ENCODE assay signal across 17 cellular contexts in the genomic region with DNA sequence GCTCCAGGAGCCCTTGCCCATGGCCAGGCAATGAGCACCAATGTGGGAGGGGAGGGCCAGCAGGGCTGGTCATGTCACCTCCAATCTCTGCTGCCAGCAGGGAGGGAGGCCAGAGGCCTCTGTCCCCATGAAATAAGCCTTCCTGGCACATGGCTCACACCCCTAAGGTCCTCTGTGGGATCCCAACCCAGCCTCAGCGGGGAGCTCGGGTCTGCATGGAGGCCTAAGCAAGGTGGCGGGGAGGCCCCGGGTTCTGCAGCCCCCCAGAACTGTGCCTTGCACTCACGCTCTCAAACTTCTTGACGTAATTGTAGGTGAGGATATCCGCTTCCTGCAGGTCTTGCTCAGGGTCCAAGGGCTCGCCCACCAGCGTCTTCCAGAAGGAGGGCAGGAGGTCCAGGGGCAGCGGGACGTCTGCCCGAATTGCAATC. TPM values are rescaled to one million over a fixed set of nuclear protein-coding genes. Genes with fewer than 3 reads are reported as not detected.
DNase-seq lines count a peak whose midpoint lies in the region; ATAC-seq and TF ChIP-seq lines count a peak whose summit lies in the region.
"Had no signal": no experiment of that assay in that cellular context is flagged by ENCODE, and none has a peak within 500 bp of the region (broad histone marks: within the 10 kb centered on the region; RNA-seq: fewer than 3 reads in every experiment).

No MANE protein-coding gene starts in this region.

- peak overlapping the region; percentile 24 for H3K27ac Mint-ChIP-seq in activated naive CD4-positive, alpha-beta T cell treated with anti-CD3 and anti-CD28 coated beads, Interleukin-2, amount 10 ng/mL, durations not matched to agents 7 days and 5 days
- H3K27ac Mint-ChIP-seq in chondrocyte (ENCODE audit: unreplicated experiment) = no peak overlapping the region
- H3K27ac Mint-ChIP-seq: B cell, GM23338 had no signal

- no peaks in the 10 kb centered on the region for H3K9me3 Mint-ChIP-seq in activated naive CD4-positive, alpha-beta T cell treated with anti-CD3 and anti-CD28 coated beads, Interleukin-2, amount 10 ng/mL, durations not matched to agents 7 days and 5 days
- H3K9me3 Mint-ChIP-seq in chondrocyte (ENCODE audit: low read depth) = no peaks in the 10 kb centered on the region
- H3K9me3 Mint-ChIP-seq: GM23338 had no signal

- CTCF ChIA-PET in activated naive CD4-positive, alpha-beta T cell treated with anti-CD3 and anti-CD28 coated beads, Interleukin-2, amount 10 ng/mL, durations not matched to agents 7 days and 5 days (lab: Charles Lee) = no interaction called here

- H3K4me3 Mint-ChIP-seq in activated naive CD4-positive, alpha-beta T cell treated with anti-CD3 and anti-CD28 coated beads, Interleukin-2, amount 10 ng/mL, durations not matched to agents 7 days and 5 days = no peak overlapping the region
- no peak overlapping the region for H3K4me3 Mint-ChIP-seq in chondrocyte (ENCODE audit: unreplicated experiment)
- H3K4me3 Mint-ChIP-seq: B cell, GM23338 had no signal

- no peak overlapping the region for H3K4me3 ChIP-seq in foreskin fibroblast (ENCODE audit: low read depth in 1 of 2, low read length in 2 of 2)
- H3K4me3 ChIP-seq: GM23338, SJSA1 had no signal

- no peak for DNase-seq in activated naive CD4-positive, alpha-beta T cell treated with anti-CD3 and anti-CD28 coated beads, Interleukin-2, amount 10 ng/mL, durations not matched to agents 7 days and 5 days
- no peak for DNase-seq in activated naive CD4-positive, alpha-beta T cell treated with Interleukin-2 at 50 U/mL for 16 hours
- DNase-seq in chondrocyte (ENCODE audit: low spot score) (peak; percentile 90), posterior vena cava (ENCODE audit: low spot score) (peak; percentile 60), hepatic stellate cell (ENCODE audit: low spot score) (no peak), foreskin fibroblast (no peak)
- DNase-seq: DMS153, GDM1, KBM-7, NCI-H1105, NCI-H2171 treated with DMSO at 0.1 percent for 48 hours, NCI-H446 treated with DMSO at 0.1 percent for 48 hours had no signal

- no peaks in the 10 kb centered on the region for H3K27me3 Mint-ChIP-seq in activated naive CD4-positive, alpha-beta T cell treated with anti-CD3 and anti-CD28 coated beads, Interleukin-2, amount 10 ng/mL, durations not matched to agents 7 days and 5 days
- no peaks in the 10 kb centered on the region for H3K27me3 Mint-ChIP-seq in chondrocyte (ENCODE audit: low read depth)
- H3K27me3 Mint-ChIP-seq: B cell had no signal

- ATAC-seq in HG03159 (IDR thresholded peaks at IDR 0.05; ENCODE audit: unreplicated experiment) = no peak
- ATAC-seq: GM23338, Panc1 had no signal

- TF ChIP-seq CTCF in chondrocyte (IDR thresholded peaks at IDR 0.05) = no peak
- no peak for TF ChIP-seq CTCF in foreskin fibroblast (IDR thresholded peaks at IDR 0.05; ENCODE audit: low read depth, low read length)

- peaks cover 24% of the 10 kb centered on the region for H3K36me3 Mint-ChIP-seq in activated naive CD4-positive, alpha-beta T cell treated with anti-CD3 and anti-CD28 coated beads, Interleukin-2, amount 10 ng/mL, durations not matched to agents 7 days and 5 days
- H3K36me3 Mint-ChIP-seq in chondrocyte (ENCODE audit: low read depth) = peaks cover 8% of the 10 kb centered on the region

- intact Hi-C loops in posterior vena cava (cut with DNase I) = no loop called here

- H3K4me1 Mint-ChIP-seq in activated naive CD4-positive, alpha-beta T cell treated with anti-CD3 and anti-CD28 coated beads, Interleukin-2, amount 10 ng/mL, durations not matched to agents 7 days and 5 days = peaks cover 6% of the 10 kb centered on the region
- peaks cover 5% of the 10 kb centered on the region for H3K4me1 Mint-ChIP-seq in chondrocyte (ENCODE audit: low read depth)

RNA-seq across cellular contexts. Expression of a gene that starts 41.7 kb away (rescaled TPM):
- total RNA-seq in chondrocyte (27.5 to 34.0 TPM (median 29.7 TPM) in 3 replicates), posterior vena cava (10 to 100 TPM; 23.5 to 24.0 TPM)

RNA-seq across cellular contexts. Expression of a gene that starts 58.5 kb away (rescaled TPM):
- total RNA-seq in chondrocyte = 12.3 to 22.0 TPM (median 14.1 TPM) in 3 replicates
- 10 to 100 TPM; 22.3 to 22.8 TPM for total RNA-seq in posterior vena cava

Comparison
In these comparisons a context has a peak if more than half of its experiments do, and no peak if none do; other contexts are left out.
1. DNase-seq: peak in chondrocyte (single experiment) and posterior vena cava (single experiment); none in activated naive CD4-positive, alpha-beta T cell treated with anti-CD3 and anti-CD28 coated beads, Interleukin-2, amount 10 ng/mL, durations not matched to agents 7 days and 5 days (single experiment), activated naive CD4-positive, alpha-beta T cell treated with Interleukin-2 at 50 U/mL for 16 hours (single experiment), hepatic stellate cell (single experiment) and foreskin fibroblast (0 of 2).